Comparison of ENCODE assay signal across 8 cellular contexts in genomic region chr6:73675466-73676098, GRCh38. TPM values are rescaled to one million over a fixed set of nuclear protein-coding genes. Genes with fewer than 3 reads are reported as not detected.
DNase-seq lines count a peak whose midpoint lies in the region; ATAC-seq, FAIRE-seq and TF ChIP-seq lines count a peak whose summit lies in the region.

No MANE protein-coding gene starts in this region.

- H3K4me1 ChIP-seq in CD4-positive, alpha-beta memory T cell (ENCODE audit: insufficient read depth, low read length): no peaks in the 10 kb centered on the region
- H3K4me1 ChIP-seq in H1 (replicated peaks in 1 of 4; ENCODE audit: control insufficient read depth in 3 of 4, insufficient read depth in 4 of 4, low read length in 3 of 4) (no peaks in the 10 kb centered on the region), mucosa of descending colon (ENCODE audit: low read depth) (peaks cover 5% of the 10 kb centered on the region)

- POLR2A ChIA-PET in CD4-positive, alpha-beta memory T cell (lab: Charles Lee; ENCODE audit: partially characterized antibody): no interaction called here
- POLR2A ChIA-PET in activated CD8-positive, alpha-beta T cell treated with anti-CD3 and anti-CD28 coated beads for 36 hours (lab: Charles Lee): interaction anchor here (1.3 kb wide), 1 partner anchor 57 kb away, joined by 5 read pairs; no protein-coding TSS in a partner anchor
- POLR2A ChIA-PET in H1 (lab: Charles Lee; ENCODE audit: partially characterized antibody): interaction anchor here (1.2 to 2.7 kb wide), 2 partner anchors 155 to 160 kb away, joined by 4 to 8 read pairs; partner anchors contain the start of gene EEF1A1

- H3K18ac ChIP-seq in H1 (ENCODE audit: extremely low read depth, low read length): no peak overlapping the region

- no peaks in the 10 kb centered on the region for H3K9me3 ChIP-seq in CD4-positive, alpha-beta memory T cell (ENCODE audit: control insufficient read depth in 1 of 2, low read length in 2 of 2)
- no peaks in the 10 kb centered on the region for H3K9me3 ChIP-seq in H1 (ENCODE audit: insufficient read depth in 2 of 2, low read depth in 1 of 2, low read length in 1 of 2)
- H3K9me3 ChIP-seq in mucosa of descending colon: no peaks in the 10 kb centered on the region

- intact Hi-C loops in CD4-positive, alpha-beta memory T cell (cut with micrococcal nuclease): loop anchor here (1.0 kb wide), 4 partner anchors 21 to 1534 kb away; no protein-coding TSS in a partner anchor
- intact Hi-C loops in activated CD8-positive, alpha-beta T cell treated with anti-CD3 and anti-CD28 coated beads for 36 hours (cut with micrococcal nuclease): loop anchor here (1.0 kb wide), 1 partner anchor 58 kb away; no protein-coding TSS in a partner anchor
- intact Hi-C loops in mucosa of descending colon (cut with DNase I, micrococcal nuclease): loop anchor here in 1 of 2 donors (5.0 kb wide), 1 partner anchor 57 kb away; no protein-coding TSS in a partner anchor

- H3K36me3 ChIP-seq in CD4-positive, alpha-beta memory T cell (ENCODE audit: insufficient read depth, low read length): no peaks in the 10 kb centered on the region
- no peaks in the 10 kb centered on the region for H3K36me3 ChIP-seq in H1 (ENCODE audit: control insufficient read depth in 2 of 4, insufficient read depth in 4 of 4, low read length in 3 of 4)
- H3K36me3 ChIP-seq in mucosa of descending colon (ENCODE audit: low read depth): no peaks in the 10 kb centered on the region

- FAIRE-seq in H1 (lab: Jason Lieb, UNC): peak; percentile 86

- H3K27ac ChIP-seq in CD4-positive, alpha-beta memory T cell (ENCODE audit: low read depth, low read length): no peak overlapping the region
- H3K27ac ChIP-seq in H1 (ENCODE audit: low read depth, low read length): no peak overlapping the region

- no peak overlapping the region for H2BK20ac ChIP-seq in H1 (ENCODE audit: low read length)

- H3K9ac ChIP-seq in H1 (replicated peaks in 1 of 4; ENCODE audit: extremely low read depth in 1 of 4, low read depth in 3 of 4, low read length in 3 of 4): no peak overlapping the region

- peak; percentile 83 to 89 for TF ChIP-seq RAD21 in H1 (IDR thresholded peaks at IDR 0.05 in 1 of 2, conservative IDR thresholded peaks at IDR 0.05 in 1 of 2; ENCODE audit: low read depth in 2 of 2, low read length in 2 of 2)

- no peak overlapping the region for H2BK5ac ChIP-seq in H1 (ENCODE audit: low read depth, low read length)

- ATAC-seq in GM19025 (IDR thresholded peaks at IDR 0.05; ENCODE audit: low read depth, unreplicated experiment): peak; percentile 96
- ATAC-seq in HG03139 (IDR thresholded peaks at IDR 0.05; ENCODE audit: unreplicated experiment): peak; percentile 94
- peak; percentile 94 for ATAC-seq in activated CD8-positive, alpha-beta T cell treated with anti-CD3 and anti-CD28 coated beads for 36 hours
- ATAC-seq in mucosa of descending colon: peak; percentile 95
- ATAC-seq in stimulated activated memory B cell treated with anti-CD40 and anti-IgM and Interleukin-4, amounts not matched to agents 10 μg/mL and 1 μg/mL and 100 μg/mL, for 72 hours: peak; percentile 76

- H3K4ac ChIP-seq in H1 (replicated peaks; ENCODE audit: insufficient read length, low read depth, low read length): no peak overlapping the region

- H3K27me3 Mint-ChIP-seq in CD4-positive, alpha-beta memory T cell: peaks cover 13 to 16% of the 10 kb centered on the region in 2 donors
- peaks cover 22% of the 10 kb centered on the region for H3K27me3 Mint-ChIP-seq in activated CD8-positive, alpha-beta T cell treated with anti-CD3 and anti-CD28 coated beads for 36 hours
- peaks cover 29% of the 10 kb centered on the region for H3K27me3 Mint-ChIP-seq in stimulated activated memory B cell treated with anti-CD40 and anti-IgM and Interleukin-4, amounts not matched to agents 10 μg/mL and 1 μg/mL and 100 μg/mL, for 72 hours

- H2AFZ ChIP-seq in H1 (ENCODE audit: low read length): peak overlapping the region; percentile 72; the same call in 1 of the 2 replicates

- H3K23ac ChIP-seq in H1 (ENCODE audit: insufficient read length): no peak overlapping the region

- H3K27ac Mint-ChIP-seq in CD4-positive, alpha-beta memory T cell: peak overlapping the region in 1 of 7 donors; percentile 45
- no peak overlapping the region for H3K27ac Mint-ChIP-seq in activated CD8-positive, alpha-beta T cell treated with anti-CD3 and anti-CD28 coated beads for 36 hours
- H3K27ac Mint-ChIP-seq in stimulated activated memory B cell treated with anti-CD40 and anti-IgM and Interleukin-4, amounts not matched to agents 10 μg/mL and 1 μg/mL and 100 μg/mL, for 72 hours: no peak overlapping the region

- no peaks in the 10 kb centered on the region for H3K27me3 ChIP-seq in CD4-positive, alpha-beta memory T cell (ENCODE audit: insufficient read depth, low read length)
- no peaks in the 10 kb centered on the region for H3K27me3 ChIP-seq in H1 (replicated peaks in 1 of 4; ENCODE audit: control insufficient read depth in 3 of 4, extremely low read depth in 1 of 4, insufficient read depth in 3 of 4, low read length in 3 of 4)

- no peaks in the 10 kb centered on the region for H3K79me1 ChIP-seq in H1 (ENCODE audit: low read depth, low read length)

- H4K5ac ChIP-seq in H1 (ENCODE audit: insufficient read length, low read depth, low read length): no peak overlapping the region

- peak; percentile 93 for TF ChIP-seq CTCF in activated CD8-positive, alpha-beta T cell treated with anti-CD3 and anti-CD28 coated beads for 36 hours (IDR thresholded peaks at IDR 0.05)
- TF ChIP-seq CTCF in H1 (IDR thresholded peaks at IDR 0.05; ENCODE audit: control extremely low read depth in 1 of 3, insufficient read depth in 1 of 3, low read depth in 1 of 3, low read length in 3 of 3) (peak; percentile 75 to 96 (median 87)), mucosa of descending colon (IDR thresholded peaks at IDR 0.05) (peak; percentile 86)

- H3K23me2 ChIP-seq in H1 (ENCODE audit: low read depth, low read length): no peaks in the 10 kb centered on the region

- H4K8ac ChIP-seq in H1 (ENCODE audit: extremely low read depth, insufficient read depth, low read length): no peak overlapping the region

- H2AK5ac ChIP-seq in H1 (ENCODE audit: low read depth, low read length): no peak overlapping the region

- no peak overlapping the region for H2BK15ac ChIP-seq in H1 (ENCODE audit: low read length)

- DNase-seq in CD4-positive, alpha-beta memory T cell: peak; percentile 52 to 66 (median 53)
- DNase-seq in NCI-H82 (lab: John Stamatoyannopoulos, UW) (peak; percentile 80), H1 (ENCODE audit: low read depth in 1 of 2, low spot score in 2 of 2) (peak in 1 of 2 experiments; percentile 87), mucosa of descending colon (peak in 2 of 3 donors; percentile 59 to 94)
- DNase-seq in activated CD8-positive, alpha-beta T cell treated with anti-CD3 and anti-CD28 coated beads for 36 hours: peak; percentile 84

- H4K20me1 ChIP-seq in H1 (replicated peaks in 1 of 2; ENCODE audit: control insufficient read depth in 1 of 2, insufficient read depth in 2 of 2, low read length in 2 of 2): no peaks in the 10 kb centered on the region

- no peaks in the 10 kb centered on the region for H3K79me2 ChIP-seq in H1 (ENCODE audit: control insufficient read depth in 1 of 2, insufficient read depth in 2 of 2, low read length in 2 of 2)

- H2BK120ac ChIP-seq in H1 (replicated peaks; ENCODE audit: low read depth, low read length): no peak overlapping the region

- 56% methylated on average over 4 of the region's 4 CpGs; no CpG with 5 or more reads in 1 of the 2 experiments for WGBS in H1 (ENCODE audit: extremely low coverage in 1 of 2, insufficient coverage in 1 of 2, insufficient read length in 1 of 2, insufficient replicate concordance in 2 of 2, low coverage in 1 of 2, low lambda C conversion rate in 2 of 2, missing lambda C conversion rate in 1 of 2), 2 experiments

- H3K9me3 Mint-ChIP-seq in CD4-positive, alpha-beta memory T cell: no peaks in the 10 kb centered on the region
- no peaks in the 10 kb centered on the region for H3K9me3 Mint-ChIP-seq in activated CD8-positive, alpha-beta T cell treated with anti-CD3 and anti-CD28 coated beads for 36 hours
- no peaks in the 10 kb centered on the region for H3K9me3 Mint-ChIP-seq in stimulated activated memory B cell treated with anti-CD40 and anti-IgM and Interleukin-4, amounts not matched to agents 10 μg/mL and 1 μg/mL and 100 μg/mL, for 72 hours

- no peak overlapping the region for H3K56ac ChIP-seq in H1 (replicated peaks; ENCODE audit: insufficient read length, low read depth, low read length)

- H3K4me2 ChIP-seq in H1 (ENCODE audit: insufficient read depth in 1 of 2, low read depth in 2 of 2, low read length in 2 of 2): no peak overlapping the region

- H3K4me3 Mint-ChIP-seq in CD4-positive, alpha-beta memory T cell: no peak overlapping the region
- no peak overlapping the region for H3K4me3 Mint-ChIP-seq in activated CD8-positive, alpha-beta T cell treated with anti-CD3 and anti-CD28 coated beads for 36 hours
- no peak overlapping the region for H3K4me3 Mint-ChIP-seq in stimulated activated memory B cell treated with anti-CD40 and anti-IgM and Interleukin-4, amounts not matched to agents 10 μg/mL and 1 μg/mL and 100 μg/mL, for 72 hours

- CTCF ChIA-PET in CD4-positive, alpha-beta memory T cell (lab: Charles Lee; ENCODE audit: partially characterized antibody): interaction anchor here (0.6 to 5.4 kb wide), 17 partner anchors 9 to 1533 kb away, joined by 3 to 36 read pairs (median 6); partner anchors contain the start of gene SLC17A5
- CTCF ChIA-PET in activated CD8-positive, alpha-beta T cell treated with anti-CD3 and anti-CD28 coated beads for 36 hours (lab: Charles Lee): interaction anchor here (0.6 to 9.9 kb wide), 19 partner anchors 8 to 1534 kb away, joined by 3 to 135 read pairs (median 6); no protein-coding TSS in a partner anchor
- CTCF ChIA-PET in H1 (lab: Charles Lee; ENCODE audit: partially characterized antibody): interaction anchor here (0.5 to 7.8 kb wide), 24 partner anchors 9 to 1534 kb away, joined by 3 to 89 read pairs (median 4); partner anchors contain the start of gene CD109

- H3K36me3 Mint-ChIP-seq in CD4-positive, alpha-beta memory T cell: no peaks in the 10 kb centered on the region
- no peaks in the 10 kb centered on the region for H3K36me3 Mint-ChIP-seq in activated CD8-positive, alpha-beta T cell treated with anti-CD3 and anti-CD28 coated beads for 36 hours (ENCODE audit: low read depth)
- H3K36me3 Mint-ChIP-seq in stimulated activated memory B cell treated with anti-CD40 and anti-IgM and Interleukin-4, amounts not matched to agents 10 μg/mL and 1 μg/mL and 100 μg/mL, for 72 hours: no peaks in the 10 kb centered on the region

- H4K91ac ChIP-seq in H1 (replicated peaks; ENCODE audit: insufficient read length, low read length): no peak overlapping the region

- H2BK12ac ChIP-seq in H1 (ENCODE audit: low read depth, low read length): no peak overlapping the region

- H3K4me3 ChIP-seq in CD4-positive, alpha-beta memory T cell (ENCODE audit: low read length in 2 of 2): no peak overlapping the region
- H3K4me3 ChIP-seq in H1 (ENCODE audit: extremely low read depth in 1 of 4, insufficient read depth in 2 of 4, low read depth in 3 of 4, low read length in 4 of 4): no peak overlapping the region
- no peak overlapping the region for H3K4me3 ChIP-seq in mucosa of descending colon

- no peak overlapping the region for H3K14ac ChIP-seq in H1 (ENCODE audit: insufficient read length)

- H3K4me1 Mint-ChIP-seq in CD4-positive, alpha-beta memory T cell: peaks cover 0 to 3% (median 2%) of the 10 kb centered on the region in 4 donors
- peaks cover 7% of the 10 kb centered on the region for H3K4me1 Mint-ChIP-seq in activated CD8-positive, alpha-beta T cell treated with anti-CD3 and anti-CD28 coated beads for 36 hours (ENCODE audit: low read depth)
- H3K4me1 Mint-ChIP-seq in stimulated activated memory B cell treated with anti-CD40 and anti-IgM and Interleukin-4, amounts not matched to agents 10 μg/mL and 1 μg/mL and 100 μg/mL, for 72 hours: no peaks in the 10 kb centered on the region

- no peak for TF ChIP-seq POLR2A in H1 (IDR thresholded peaks at IDR 0.05; ENCODE audit: control extremely low read depth in 1 of 2, low read depth in 2 of 2, low read length in 2 of 2)

- no peak for TF ChIP-seq EP300 in H1 (IDR thresholded peaks at IDR 0.05; ENCODE audit: borderline replicate concordance in 1 of 2, low read depth in 2 of 2, low read length in 2 of 2)

RNA-seq across cellular contexts. Expression of gene CD109, which starts 20.4 kb away (rescaled TPM):
- under 1 TPM; 0.89 to 0.96 TPM for total RNA-seq in CD4-positive, alpha-beta memory T cell
- under 1 TPM; 0.10 to 0.17 TPM for polyA plus RNA-seq in CD4-positive, alpha-beta memory T cell
- total RNA-seq in activated CD8-positive, alpha-beta T cell treated with anti-CD3 and anti-CD28 coated beads for 36 hours: 10 to 100 TPM in 1 of 2 experiments, 1 to 10 TPM in 1; 9.5 to 10.6 TPM
- 4.9 and 5.3 TPM in 2 replicates for total RNA-seq in H1 (2021; fragmentation: NEBNext Ultra II Directional; extraction: Animal tissue kit (Norgen Biotek cat#: 25700))
- 0.94 and 1.4 TPM in 2 replicates for polyA plus RNA-seq in H1 (2011; rRNA removed)
- 1.4 TPM for polyA plus RNA-seq in H1 (2011; cell fraction: cytosol; rRNA removed)
- 1.1 TPM for polyA plus RNA-seq in H1 (2011; cell fraction: nucleus; rRNA removed)
- polyA plus RNA-seq in H1 (2012, experiment 1 of 2): 0.95 to 2.1 TPM (median 1.5 TPM) in 4 replicates
- 0.10 TPM for polyA plus RNA-seq in H1 (2012, experiment 2 of 2)
- 5.9 TPM for polyA plus RNA-seq in H1 (2013, experiment 1 of 2)
- polyA plus RNA-seq in H1 (2013, experiment 2 of 2): 4.8 TPM
- polyA minus RNA-seq in H1 (2011; rRNA and poly(A)+ RNA removed): 2.1 and 4.9 TPM in 2 replicates
- 2.0 TPM for polyA minus RNA-seq in H1 (2011; cell fraction: cytosol; rRNA and poly(A)+ RNA removed)
- 3.2 TPM for polyA minus RNA-seq in H1 (2011; cell fraction: nucleus; rRNA and poly(A)+ RNA removed)
- total RNA-seq in mucosa of descending colon: 1 to 10 TPM; 1.7 to 9.1 (median 4.4) TPM

RNA-seq across cellular contexts. Expression of gene SLC17A5, which starts 21.8 kb away (rescaled TPM):
- total RNA-seq in CD4-positive, alpha-beta memory T cell: 10 to 100 TPM; 16.1 to 16.2 TPM
- polyA plus RNA-seq in CD4-positive, alpha-beta memory T cell: 10 to 100 TPM; 11.8 to 12.1 TPM
- 1 to 10 TPM; 4.2 to 5.0 TPM for total RNA-seq in activated CD8-positive, alpha-beta T cell treated with anti-CD3 and anti-CD28 coated beads for 36 hours
- 11.9 and 14.2 TPM in 2 replicates for total RNA-seq in H1 (2021; fragmentation: NEBNext Ultra II Directional; extraction: Animal tissue kit (Norgen Biotek cat#: 25700))
- polyA plus RNA-seq in H1 (2011; rRNA removed): 6.5 and 11.0 TPM in 2 replicates
- polyA plus RNA-seq in H1 (2011; cell fraction: cytosol; rRNA removed): 8.5 TPM
- polyA plus RNA-seq in H1 (2011; cell fraction: nucleus; rRNA removed): 3.7 TPM
- 7.0 to 10.6 TPM (median 8.1 TPM) in 4 replicates for polyA plus RNA-seq in H1 (2012, experiment 1 of 2)
- polyA plus RNA-seq in H1 (2012, experiment 2 of 2): 5.6 TPM
- 12.6 TPM for polyA plus RNA-seq in H1 (2013, experiment 1 of 2)
- 15.4 TPM for polyA plus RNA-seq in H1 (2013, experiment 2 of 2)
- polyA minus RNA-seq in H1 (2011; rRNA and poly(A)+ RNA removed): 16.3 and 16.5 TPM in 2 replicates
- polyA minus RNA-seq in H1 (2011; cell fraction: cytosol; rRNA and poly(A)+ RNA removed): 7.9 TPM
- 12.0 TPM for polyA minus RNA-seq in H1 (2011; cell fraction: nucleus; rRNA and poly(A)+ RNA removed)
- 10 to 100 TPM; 25.8 to 53.0 (median 42.3) TPM for total RNA-seq in mucosa of descending colon
